Comparison of ENCODE assay signal across 1 cellular context in genomic region chr1:67257173-67257535, GRCh38.
TF ChIP-seq lines count a peak whose summit lies in the region.

No MANE protein-coding gene starts in this region.

TF ChIP-seq in HepG2, 621 proteins besides CTCF, POLR2A, EP300 and RAD21:
- no peak for TF ChIP-seq ZNF292 (CRISPR knock-in tag; IDR thresholded peaks at IDR 0.05; ENCODE audit: borderline replicate concordance, low read depth)
- TF ChIP-seq HINFP (CRISPR knock-in tag; IDR thresholded peaks at IDR 0.05; ENCODE audit: low read depth) = no peak
- no peak for TF ChIP-seq ZNF550 (CRISPR knock-in tag; IDR thresholded peaks at IDR 0.05; ENCODE audit: borderline replicate concordance)
- TF ChIP-seq THAP7 (CRISPR knock-in tag; IDR thresholded peaks at IDR 0.05) = no peak
- TF ChIP-seq ZNF639 (CRISPR knock-in tag; conservative IDR thresholded peaks at IDR 0.05) = no peak
- TF ChIP-seq KAT7 (CRISPR knock-in tag; IDR thresholded peaks at IDR 0.05; ENCODE audit: borderline replicate concordance) = no peak
- TF ChIP-seq ZNF317 (CRISPR knock-in tag; IDR thresholded peaks at IDR 0.05) = no peak
- TF ChIP-seq ZFP91 (CRISPR knock-in tag; IDR thresholded peaks at IDR 0.05; ENCODE audit: borderline replicate concordance) = no peak
- no peak for TF ChIP-seq RFX5 (IDR thresholded peaks at IDR 0.05; ENCODE audit: low read depth, low read length)
- TF ChIP-seq ZBTB40 (IDR thresholded peaks at IDR 0.05) = no peak
- TF ChIP-seq ZBTB40 (CRISPR knock-in tag; IDR thresholded peaks at IDR 0.05) = no peak
- no peak for TF ChIP-seq ZNF446 (CRISPR knock-in tag; IDR thresholded peaks at IDR 0.05)
- TF ChIP-seq ZNF264 (CRISPR knock-in tag; IDR thresholded peaks at IDR 0.05) = no peak
- no peak for TF ChIP-seq SIN3A (IDR thresholded peaks at IDR 0.05; ENCODE audit: borderline replicate concordance, low read depth, low read length)
- no peak for TF ChIP-seq SMARCC2 (IDR thresholded peaks at IDR 0.05)
